In the genomic region with DNA sequence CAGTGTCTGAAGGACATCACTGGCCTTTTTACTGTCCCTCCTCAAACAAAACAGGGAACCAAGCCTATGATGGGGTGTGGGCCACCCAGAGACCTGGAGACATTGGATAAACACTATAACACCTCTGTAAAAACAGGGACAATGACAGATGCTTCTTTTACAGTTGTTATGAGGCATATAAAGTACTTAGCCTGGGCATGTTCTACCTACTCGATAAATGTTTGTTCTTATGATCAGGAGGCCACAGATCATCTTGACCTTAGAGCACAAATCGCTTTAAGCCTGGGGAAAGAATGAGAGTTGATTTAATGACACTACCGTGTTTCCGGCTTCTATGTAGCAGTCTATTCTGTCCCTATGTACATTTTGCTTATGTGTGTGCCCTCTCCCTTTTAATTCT, we compare ENCODE assay signal across 16 cellular contexts.
"Had no signal": no experiment of that assay in that cellular context is flagged by ENCODE, and none has a peak within 500 bp of the region (broad histone marks: within the 10 kb centered on the region; RNA-seq: fewer than 3 reads in every experiment).

No MANE protein-coding gene starts in this region.

- H3K4me3 Mint-ChIP-seq: activated naive CD8-positive, alpha-beta T cell treated with anti-CD3 and anti-CD28 coated beads, Interleukin-2, amount 10 ng/mL, durations not matched to agents 7 days and 5 days; activated T-helper 1 cell treated with anti-CD3 and anti-CD28 coated beads, Interleukin-12 subunit alpha, Interleukin-12 subunit beta, Interleukin-2, Interleukin-4 antibody, amounts not matched to agents 30 ng/mL and 10 ng/mL and 1 ng/mL, durations not matched to agents 14 hours and 24 hours and 36 hours; brain; naive thymus-derived CD8-positive, alpha-beta T cell had no signal

- H3K36me3 Mint-ChIP-seq: activated naive CD8-positive, alpha-beta T cell treated with anti-CD3 and anti-CD28 coated beads, Interleukin-2, amount 10 ng/mL, durations not matched to agents 7 days and 5 days; brain; naive thymus-derived CD8-positive, alpha-beta T cell had no signal

- DNase-seq: activated CD4-positive, alpha-beta T cell treated with anti-CD3 and anti-CD28 coated beads, Interleukin-2, amount 50 U/mL, for 1 hour; activated CD8-positive, alpha-beta memory T cell treated with anti-CD3 and anti-CD28 coated beads for 24 hours; activated naive CD8-positive, alpha-beta T cell treated with anti-CD3 and anti-CD28 coated beads, Interleukin-2, amount 10 ng/mL, durations not matched to agents 7 days and 5 days; central memory CD4-positive, alpha-beta T cell; colonic mucosa; naive thymus-derived CD8-positive, alpha-beta T cell; nucleus accumbens; stimulated activated CD4-positive, alpha-beta T cell treated with anti-CD3 and anti-CD28 coated beads, Interleukin-15, amount 100 ng/mL, for 24 hours; stimulated activated CD4-positive, alpha-beta T cell treated with anti-CD3 and anti-CD28 coated beads, Interleukin-4, amount 100 ng/mL, for 4 hours; stimulated activated CD8-positive, alpha-beta memory T cell treated with anti-CD3 and anti-CD28 coated beads, Interleukin-4, amount 100 ng/mL, for 48 hours; stimulated activated naive CD4-positive, alpha-beta T cell treated with Interleukin-2 at 50 U/mL for 16 hours; substantia nigra; upper lobe of left lung had no signal

- H3K9me3 ChIP-seq: colonic mucosa, upper lobe of left lung had no signal

- H3K4me3 ChIP-seq: colonic mucosa, upper lobe of left lung had no signal

- H3K27ac Mint-ChIP-seq: activated naive CD8-positive, alpha-beta T cell treated with anti-CD3 and anti-CD28 coated beads, Interleukin-2, amount 10 ng/mL, durations not matched to agents 7 days and 5 days; activated T-helper 1 cell treated with anti-CD3 and anti-CD28 coated beads, Interleukin-12 subunit alpha, Interleukin-12 subunit beta, Interleukin-2, Interleukin-4 antibody, amounts not matched to agents 30 ng/mL and 10 ng/mL and 1 ng/mL, durations not matched to agents 14 hours and 24 hours and 36 hours; naive thymus-derived CD8-positive, alpha-beta T cell had no signal

- H3K36me3 ChIP-seq: colonic mucosa, upper lobe of left lung had no signal

- ATAC-seq: activated CD4-positive, CD25-positive, alpha-beta regulatory T cell treated with anti-CD3 and anti-CD28 coated beads, Interleukin-2, amount 50 U/mL, for 24 hours; naive thymus-derived CD8-positive, alpha-beta T cell had no signal

- H3K4me1 Mint-ChIP-seq: naive thymus-derived CD8-positive, alpha-beta T cell had no signal

- H3K27me3 Mint-ChIP-seq: activated naive CD8-positive, alpha-beta T cell treated with anti-CD3 and anti-CD28 coated beads, Interleukin-2, amount 10 ng/mL, durations not matched to agents 7 days and 5 days; brain had no signal

- H3K9me3 Mint-ChIP-seq: activated naive CD8-positive, alpha-beta T cell treated with anti-CD3 and anti-CD28 coated beads, Interleukin-2, amount 10 ng/mL, durations not matched to agents 7 days and 5 days; activated T-helper 1 cell treated with anti-CD3 and anti-CD28 coated beads, Interleukin-12 subunit alpha, Interleukin-12 subunit beta, Interleukin-2, Interleukin-4 antibody, amounts not matched to agents 30 ng/mL and 10 ng/mL and 1 ng/mL, durations not matched to agents 14 hours and 24 hours and 36 hours; brain had no signal

- H3K27me3 ChIP-seq: colonic mucosa, upper lobe of left lung had no signal

- H3K27ac ChIP-seq: colonic mucosa, upper lobe of left lung had no signal
